ENCODE assay signal across 28 cellular contexts in the genomic region with DNA sequence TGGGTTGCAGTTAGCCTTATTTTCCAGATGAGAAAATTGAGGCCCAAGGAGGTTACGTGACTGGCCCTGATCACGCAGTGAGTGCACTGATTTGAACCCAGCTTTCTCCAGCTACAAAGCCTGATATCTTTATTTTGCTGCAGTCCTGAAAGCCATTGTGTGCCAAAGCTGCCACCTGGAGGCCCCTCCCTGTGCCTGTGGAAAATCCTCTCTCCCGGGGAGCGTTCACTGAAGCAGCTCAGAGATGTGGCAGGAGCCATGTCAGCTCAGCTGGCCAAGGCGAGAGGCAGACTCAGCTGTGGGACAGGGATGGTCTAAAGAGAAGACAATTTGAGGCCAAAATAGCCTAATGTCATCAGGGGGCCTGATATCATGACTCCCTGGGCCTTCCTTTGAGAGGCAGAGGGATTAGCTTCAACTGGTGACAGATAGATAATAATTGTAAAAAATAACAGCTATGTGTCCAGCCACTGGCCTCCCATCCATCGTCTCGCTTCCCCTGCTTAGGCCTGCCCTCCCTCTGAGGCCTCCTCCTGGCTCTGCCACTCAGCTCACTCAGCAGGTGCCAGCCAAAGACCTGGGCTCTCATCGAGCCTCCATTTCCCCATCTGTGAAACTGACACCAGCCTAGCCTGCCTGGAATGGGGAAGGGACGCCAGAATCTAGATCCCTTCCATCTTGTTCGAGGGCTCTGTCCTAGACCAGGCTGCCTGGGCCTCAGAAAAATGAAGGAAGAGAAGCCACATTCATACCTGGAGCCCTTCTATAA.
DNase-seq lines count a peak whose midpoint lies in the region; TF ChIP-seq lines count a peak whose summit lies in the region.
"Had no signal": no experiment of that assay in that cellular context is flagged by ENCODE, and none has a peak within 500 bp of the region (broad histone marks: within the 10 kb centered on the region; RNA-seq: fewer than 3 reads in every experiment).

No MANE protein-coding gene starts in this region.

- H3K79me2 ChIP-seq in neural progenitor cell (ENCODE audit: low read depth): no peaks in the 10 kb centered on the region

- H3K4me3 Mint-ChIP-seq in endothelial cell (ENCODE audit: unreplicated experiment): no peak overlapping the region
- H3K4me3 Mint-ChIP-seq in neural progenitor cell: peak overlapping the region; percentile 21
- H3K4me3 Mint-ChIP-seq: activated naive CD4-positive, alpha-beta T cell treated with anti-CD3 and anti-CD28 coated beads for 36 hours; CD4-positive, alpha-beta memory T cell had no signal

- no peak overlapping the region for H2AFZ ChIP-seq in neural progenitor cell (replicated peaks)
- H2AFZ ChIP-seq: GM23248 had no signal

- H3K27me3 Mint-ChIP-seq in endothelial cell (ENCODE audit: unreplicated experiment): peaks cover 5% of the 10 kb centered on the region
- H3K27me3 Mint-ChIP-seq in neural progenitor cell (ENCODE audit: insufficient read depth, low read depth): peaks cover 12% of the 10 kb centered on the region

- no peak for TF ChIP-seq EP300 in sigmoid colon (IDR thresholded peaks at IDR 0.05)

- peaks cover 5% of the 10 kb centered on the region for H3K36me3 Mint-ChIP-seq in endothelial cell (ENCODE audit: low read depth, unreplicated experiment)
- H3K36me3 Mint-ChIP-seq in neural progenitor cell: no peaks in the 10 kb centered on the region
- H3K36me3 Mint-ChIP-seq: CD4-positive, alpha-beta memory T cell had no signal

- TF ChIP-seq CTCF in endothelial cell (IDR thresholded peaks at IDR 0.05; ENCODE audit: unreplicated experiment) (no peak), neural progenitor cell (IDR thresholded peaks at IDR 0.05) (no peak), sigmoid colon (IDR thresholded peaks at IDR 0.05) (no peak), GM13977 (IDR thresholded peaks at IDR 0.05; ENCODE audit: extremely low read depth, insufficient read depth, missing control alignments) (no peak)

- in situ Hi-C loops in GM13977 (cut with MboI; ENCODE audit: low pct_unique_long_range_greater_than_20kb, low sequenced_read_pairs, unreplicated experiment): no loop called here

- DNase-seq in NCI-H82 (lab: John Stamatoyannopoulos, UW): peak; percentile 11
- no peak for DNase-seq in NCI-H82 treated with DMSO at 0.1 percent for 48 hours (lab: John Stamatoyannopoulos, UW; ENCODE audit: unreplicated experiment)
- peak; percentile 22 for DNase-seq in NCI-H345 treated with DMSO at 0.1 percent for 48 hours (lab: John Stamatoyannopoulos, UW; ENCODE audit: unreplicated experiment)
- DNase-seq in endothelial cell (ENCODE audit: low spot score): no peak
- DNase-seq in neural progenitor cell (ENCODE audit: low spot score): peak; percentile 61
- no peak for DNase-seq in SK-N-DZ (ENCODE audit: low spot score)
- no peak for DNase-seq in sigmoid colon
- no peak for DNase-seq in GM13977 (ENCODE audit: low spot score)
- DNase-seq: activated CD4-positive, alpha-beta T cell treated with anti-CD3 and anti-CD28 coated beads, Interleukin-2, amount 50 U/mL, for 4 hours; activated naive CD4-positive, alpha-beta T cell treated with anti-CD3 and anti-CD28 coated beads for 36 hours; AML-193; brain microvascular endothelial cell; CD4-positive, alpha-beta memory T cell; effector CD4-positive, alpha-beta T cell; foreskin fibroblast; GM23248; IMR-90; left colon; mesendoderm; NCI-H1105 treated with DMSO at 0.1 percent for 48 hours; NCI-H510A treated with DMSO at 0.1 percent for 48 hours; Peyer's patch; spleen; trophoblast cell had no signal

- H3K27ac Mint-ChIP-seq in endothelial cell (ENCODE audit: unreplicated experiment) (peak overlapping the region; percentile 37), neural progenitor cell (peak overlapping the region; percentile 99)
- H3K27ac Mint-ChIP-seq: activated naive CD4-positive, alpha-beta T cell treated with anti-CD3 and anti-CD28 coated beads for 36 hours; CD4-positive, alpha-beta memory T cell had no signal

- H3K4me3 ChIP-seq in neural progenitor cell: no peak overlapping the region
- H3K4me3 ChIP-seq in sigmoid colon: no peak overlapping the region
- H3K4me3 ChIP-seq: A549, adrenal gland, GM12878, GM23248, Peyer's patch, SJCRH30, spleen had no signal

- H3K9me3 ChIP-seq in neural progenitor cell (ENCODE audit: low read depth) (no peaks in the 10 kb centered on the region), sigmoid colon (no peaks in the 10 kb centered on the region)
- H3K9me3 ChIP-seq: A549, adrenal gland, Peyer's patch, SJCRH30, spleen had no signal

- no peak for TF ChIP-seq POLR2A in sigmoid colon (IDR thresholded peaks at IDR 0.05)

- H4K20me1 ChIP-seq in neural progenitor cell (ENCODE audit: low read depth): no peaks in the 10 kb centered on the region

- H3K4me2 ChIP-seq in neural progenitor cell: no peak overlapping the region
- H3K4me2 ChIP-seq: A549 had no signal

- no peak overlapping the region for H3K27ac ChIP-seq in neural progenitor cell
- H3K27ac ChIP-seq in sigmoid colon: peak overlapping the region in 1 of 4 donors; percentile 7
- H3K27ac ChIP-seq: A549, adrenal gland, brain microvascular endothelial cell, GM23248, Peyer's patch, SJCRH30, spleen had no signal

- H3K9me3 Mint-ChIP-seq in endothelial cell (ENCODE audit: unreplicated experiment) (no peaks in the 10 kb centered on the region), neural progenitor cell (peaks cover 2% of the 10 kb centered on the region)
- H3K9me3 Mint-ChIP-seq: activated naive CD4-positive, alpha-beta T cell treated with anti-CD3 and anti-CD28 coated beads for 36 hours had no signal

- intact Hi-C loops in sigmoid colon (cut with DNase I): no loop called here

- H3K4me1 Mint-ChIP-seq in endothelial cell (ENCODE audit: unreplicated experiment): peaks cover 10% of the 10 kb centered on the region
- H3K4me1 Mint-ChIP-seq in neural progenitor cell: peaks cover 68% of the 10 kb centered on the region
- H3K4me1 Mint-ChIP-seq: CD4-positive, alpha-beta memory T cell had no signal

- H3K36me3 ChIP-seq in neural progenitor cell (no peaks in the 10 kb centered on the region), sigmoid colon (no peaks in the 10 kb centered on the region)
- H3K36me3 ChIP-seq: adrenal gland, brain microvascular endothelial cell, Peyer's patch, SJCRH30, spleen had no signal

- H3K27me3 ChIP-seq in neural progenitor cell (no peaks in the 10 kb centered on the region), sigmoid colon (no peaks in the 10 kb centered on the region)
- H3K27me3 ChIP-seq: adrenal gland, brain microvascular endothelial cell, Peyer's patch had no signal

- H3K4me1 ChIP-seq in neural progenitor cell (peaks cover 25% of the 10 kb centered on the region), sigmoid colon (peaks cover 0 to 94% (median 78%) of the 10 kb centered on the region in 4 donors)
- H3K4me1 ChIP-seq: A549 had no signal

- H3K9ac ChIP-seq in neural progenitor cell: no peak overlapping the region
- H3K9ac ChIP-seq: GM23248 had no signal

- peaks cover 8% of the 10 kb centered on the region for H3F3A ChIP-seq in neural progenitor cell (ENCODE audit: low read depth)

- WGBS in sigmoid colon, 2 donors: 81 to 89% methylated on average over 10 of the region's 10 CpGs

Comparison
In these comparisons a context has a peak if more than half of its experiments do, and no peak if none do; other contexts are left out.
1. DNase-seq: peak in NCI-H82 (single experiment), NCI-H345 treated with DMSO at 0.1 percent for 48 hours (single experiment) and neural progenitor cell (single experiment); none in NCI-H82 treated with DMSO at 0.1 percent for 48 hours (single experiment), endothelial cell (single experiment), SK-N-DZ (single experiment), sigmoid colon (single experiment) and GM13977 (single experiment).